26 cellular contexts compared by ENCODE assay signal in the genomic region with DNA sequence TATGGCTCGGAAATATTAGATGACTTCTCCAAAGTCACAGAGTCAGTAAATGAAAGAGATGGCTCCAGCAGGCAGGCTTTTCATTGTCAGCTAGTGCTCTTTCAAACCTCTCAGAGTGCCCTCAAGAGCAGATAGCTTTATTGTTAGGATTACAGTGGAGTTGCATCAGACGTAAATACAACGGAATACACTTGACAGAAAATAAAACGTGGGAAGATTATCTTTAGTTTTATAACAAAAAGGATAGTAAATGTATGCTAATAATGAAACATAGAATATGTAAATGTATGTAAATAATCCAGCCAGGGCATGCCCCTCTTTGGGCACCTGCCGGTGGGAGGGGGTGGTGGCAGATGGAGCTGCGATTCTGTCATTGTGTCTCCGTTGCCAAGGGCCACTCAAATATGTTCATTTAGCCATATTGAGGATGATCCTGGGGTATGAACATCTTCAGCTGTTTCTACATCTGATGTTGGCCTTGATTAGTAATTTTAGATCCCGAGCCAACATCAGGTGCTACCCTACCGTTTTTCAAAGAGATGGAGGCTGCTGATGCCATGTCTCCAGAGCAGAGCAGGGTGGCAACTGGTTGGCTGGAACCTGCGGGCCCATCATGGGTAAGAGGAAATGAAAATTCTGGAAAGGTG.
DNase-seq lines count a peak whose midpoint lies in the region; ATAC-seq and TF ChIP-seq lines count a peak whose summit lies in the region.
"Had no signal": no experiment of that assay in that cellular context is flagged by ENCODE, and none has a peak within 500 bp of the region (broad histone marks: within the 10 kb centered on the region; RNA-seq: fewer than 3 reads in every experiment).

No MANE protein-coding gene starts in this region.

- CTCF ChIA-PET in HEK293 (lab: Yijun Ruan, JAX) = no interaction called here

- H3K9me3 Mint-ChIP-seq in glutamatergic neuron (ENCODE audit: unreplicated experiment) = peaks cover 6% of the 10 kb centered on the region
- H3K9me3 Mint-ChIP-seq: activated T-cell treated with anti-CD3 and anti-CD28 coated beads, Interleukin-2, amount 50 U/mL, for 4 hours had no signal

- no peaks in the 10 kb centered on the region for H3K36me3 ChIP-seq in HEK293 (ENCODE audit: control insufficient read depth in 2 of 2, insufficient read depth in 1 of 2, low read length in 2 of 2)
- H3K36me3 ChIP-seq: heart left ventricle, spleen, vagina had no signal

- peaks cover 26% of the 10 kb centered on the region for H3K36me3 Mint-ChIP-seq in glutamatergic neuron (ENCODE audit: unreplicated experiment)
- H3K36me3 Mint-ChIP-seq: CD4-positive, alpha-beta memory T cell; T-cell had no signal

- peak; percentile 38 to 64 for DNase-seq in NCI-H187 (lab: John Stamatoyannopoulos, UW)
- peak; percentile 18 for DNase-seq in NCI-H2227 treated with DMSO at 0.1 percent for 48 hours (lab: John Stamatoyannopoulos, UW)
- DNase-seq in fibroblast of the aortic adventitia (ENCODE audit: low read depth) = peak; percentile 4
- no peak for DNase-seq in NCI-H69 (lab: John Stamatoyannopoulos, UW)
- DNase-seq in glutamatergic neuron = no peak
- DNase-seq: activated CD4-positive, CD25-positive, alpha-beta regulatory T cell treated with anti-CD3 and anti-CD28 coated beads, Interleukin-2, amount 50 U/mL, for 72 hours; activated CD8-positive, alpha-beta memory T cell treated with anti-CD3 and anti-CD28 coated beads for 24 hours; activated naive CD4-positive, alpha-beta T cell treated with anti-CD3 and anti-CD28 coated beads, Interleukin-2, amount 50 U/mL, for 16 hours; activated T-cell treated with anti-CD3 and anti-CD28 coated beads, Interleukin-2, amount 50 U/mL, for 4 hours; anterior cingulate cortex; caudate nucleus; CD4-positive, alpha-beta memory T cell; dermis blood vessel endothelial cell; heart left ventricle; left cardiac atrium; SIG-M5; spleen; stimulated activated CD4-positive, alpha-beta T cell treated with anti-CD3 and anti-CD28 coated beads, Interleukin-4, amount 100 ng/mL, for 1 hour; stimulated activated naive CD4-positive, alpha-beta T cell; T-cell; testis had no signal

- ATAC-seq in GM21825 (IDR thresholded peaks at IDR 0.05; ENCODE audit: unreplicated experiment) = no peak
- ATAC-seq: activated T-cell treated with anti-CD3 and anti-CD28 coated beads, Interleukin-2, amount 50 U/mL, for 4 hours; GM23338; heart left ventricle; left cardiac atrium; Panc1; T-cell had no signal

- no peaks in the 10 kb centered on the region for H3K27me3 Mint-ChIP-seq in glutamatergic neuron (ENCODE audit: unreplicated experiment)

- TF ChIP-seq CTCF in HEK293 (tag by site-specific recombination; IDR thresholded peaks at IDR 0.05) = no peak
- no peak for TF ChIP-seq CTCF in fibroblast of the aortic adventitia (IDR thresholded peaks at IDR 0.05; ENCODE audit: insufficient read depth, low read length)
- TF ChIP-seq CTCF in glutamatergic neuron (IDR thresholded peaks at IDR 0.05; ENCODE audit: partially characterized antibody, unreplicated experiment) = no peak

- no peaks in the 10 kb centered on the region for H3K4me1 ChIP-seq in HEK293 (ENCODE audit: control insufficient read depth, insufficient read depth, low read length)
- H3K4me1 ChIP-seq: heart left ventricle, spleen, vagina had no signal

- no peak overlapping the region for H3K4me3 ChIP-seq in HEK293 (ENCODE audit: low read depth, low read length)
- no peak overlapping the region for H3K4me3 ChIP-seq in fibroblast of the aortic adventitia (ENCODE audit: low read depth, low read length)
- H3K4me3 ChIP-seq: GM23338, heart left ventricle, spleen, testis, vagina had no signal

- H3K9me3 ChIP-seq in HEK293 (ENCODE audit: control insufficient read depth, insufficient read depth, low read depth, low read length) = no peaks in the 10 kb centered on the region
- H3K9me3 ChIP-seq: testis, vagina had no signal

- peaks cover 4% of the 10 kb centered on the region for H3K4me1 Mint-ChIP-seq in glutamatergic neuron (ENCODE audit: low read depth, unreplicated experiment)
- H3K4me1 Mint-ChIP-seq: CD4-positive, alpha-beta memory T cell; T-cell had no signal

- POLR2A ChIA-PET in HEK293 (lab: Yijun Ruan, JAX) = no interaction called here

- H3K4me3 Mint-ChIP-seq in glutamatergic neuron (ENCODE audit: unreplicated experiment) = no peak overlapping the region
- H3K4me3 Mint-ChIP-seq: activated T-cell treated with anti-CD3 and anti-CD28 coated beads, Interleukin-2, amount 50 U/mL, for 4 hours; CD4-positive, alpha-beta memory T cell; GM23338; T-cell had no signal

- H3K27ac ChIP-seq in HEK293 (ENCODE audit: extremely low read depth, low read depth, low read length) = no peak overlapping the region
- H3K27ac ChIP-seq: heart left ventricle, spleen, testis, vagina had no signal

- no peak overlapping the region for H3K27ac Mint-ChIP-seq in glutamatergic neuron (ENCODE audit: unreplicated experiment)
- H3K27ac Mint-ChIP-seq: CD4-positive, alpha-beta memory T cell; GM23338; T-cell had no signal

TF ChIP-seq in HEK293, 187 proteins besides CTCF, POLR2A, EP300 and RAD21:
- no peak for TF ChIP-seq MZF1 (tag by site-specific recombination; IDR thresholded peaks at IDR 0.05; ENCODE audit: borderline replicate concordance)
- peak; percentile 32; the same call in 1 of the 2 replicates for TF ChIP-seq ZBTB17 (tag by site-specific recombination; IDR thresholded peaks at IDR 0.05)
- no peak for TF ChIP-seq ZSCAN16 (tag by site-specific recombination; IDR thresholded peaks at IDR 0.05)
- TF ChIP-seq, protein P1, sequence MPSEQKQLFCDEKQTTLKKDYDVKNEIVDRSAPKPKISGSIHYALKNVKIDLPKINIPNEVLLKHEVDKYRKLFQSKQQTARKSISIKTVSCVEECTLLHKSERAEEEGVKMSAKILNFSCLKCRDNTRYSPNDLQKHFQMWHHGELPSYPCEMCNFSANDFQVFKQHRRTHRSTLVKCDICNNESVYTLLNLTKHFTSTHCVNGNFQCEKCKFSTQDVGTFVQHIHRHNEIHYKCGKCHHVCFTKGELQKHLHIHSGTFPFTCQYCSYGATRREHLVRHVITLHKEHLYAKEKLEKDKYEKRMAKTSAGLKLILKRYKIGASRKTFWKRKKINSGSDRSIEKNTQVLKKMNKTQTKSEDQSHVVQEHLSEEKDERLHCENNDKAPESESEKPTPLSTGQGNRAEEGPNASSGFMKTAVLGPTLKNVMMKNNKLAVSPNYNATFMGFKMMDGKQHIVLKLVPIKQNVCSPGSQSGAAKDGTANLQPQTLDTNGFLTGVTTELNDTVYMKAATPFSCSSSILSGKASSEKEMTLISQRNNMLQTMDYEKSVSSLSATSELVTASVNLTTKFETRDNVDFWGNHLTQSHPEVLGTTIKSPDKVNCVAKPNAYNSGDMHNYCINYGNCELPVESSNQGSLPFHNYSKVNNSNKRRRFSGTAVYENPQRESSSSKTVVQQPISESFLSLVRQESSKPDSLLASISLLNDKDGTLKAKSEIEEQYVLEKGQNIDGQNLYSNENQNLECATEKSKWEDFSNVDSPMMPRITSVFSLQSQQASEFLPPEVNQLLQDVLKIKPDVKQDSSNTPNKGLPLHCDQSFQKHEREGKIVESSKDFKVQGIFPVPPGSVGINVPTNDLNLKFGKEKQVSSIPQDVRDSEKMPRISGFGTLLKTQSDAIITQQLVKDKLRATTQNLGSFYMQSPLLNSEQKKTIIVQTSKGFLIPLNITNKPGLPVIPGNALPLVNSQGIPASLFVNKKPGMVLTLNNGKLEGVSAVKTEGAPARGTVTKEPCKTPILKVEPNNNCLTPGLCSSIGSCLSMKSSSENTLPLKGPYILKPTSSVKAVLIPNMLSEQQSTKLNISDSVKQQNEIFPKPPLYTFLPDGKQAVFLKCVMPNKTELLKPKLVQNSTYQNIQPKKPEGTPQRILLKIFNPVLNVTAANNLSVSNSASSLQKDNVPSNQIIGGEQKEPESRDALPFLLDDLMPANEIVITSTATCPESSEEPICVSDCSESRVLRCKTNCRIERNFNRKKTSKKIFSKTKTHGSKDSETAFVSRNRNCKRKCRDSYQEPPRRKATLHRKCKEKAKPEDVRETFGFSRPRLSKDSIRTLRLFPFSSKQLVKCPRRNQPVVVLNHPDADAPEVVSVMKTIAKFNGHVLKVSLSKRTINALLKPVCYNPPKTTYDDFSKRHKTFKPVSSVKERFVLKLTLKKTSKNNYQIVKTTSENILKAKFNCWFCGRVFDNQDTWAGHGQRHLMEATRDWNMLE (tag by site-specific recombination; conservative IDR thresholded peaks at IDR 0.05; ENCODE audit: low read depth) = 0 out of 2 replicates have a peak, but pooled peaks have one; percentile 26
- TF ChIP-seq ZNF654 (tag by site-specific recombination; IDR thresholded peaks at IDR 0.05; ENCODE audit: low read depth) = no peak

Comparison
In these comparisons a context has a peak if more than half of its experiments do, and no peak if none do; other contexts are left out.
1. DNase-seq: peak in NCI-H187 (2 of 2), NCI-H2227 treated with DMSO at 0.1 percent for 48 hours (single experiment) and fibroblast of the aortic adventitia (single experiment); none in NCI-H69 (single experiment) and glutamatergic neuron (single experiment).